In genomic region chr20:64219730-64220129, GRCh38 we compare ENCODE assay signal across 1 cellular context.
TF ChIP-seq lines count a peak whose summit lies in the region.

No MANE protein-coding gene starts in this region.

TF ChIP-seq in HepG2, 621 proteins besides CTCF, POLR2A, EP300 and RAD21 (continues in another document):
- no peak for TF ChIP-seq ZFYVE20 (CRISPR knock-in tag; IDR thresholded peaks at IDR 0.05; ENCODE audit: borderline replicate concordance, low read depth)
- TF ChIP-seq PRDM4 (CRISPR knock-in tag; IDR thresholded peaks at IDR 0.05; ENCODE audit: borderline replicate concordance): no peak
- no peak for TF ChIP-seq ZNF775 (CRISPR knock-in tag; IDR thresholded peaks at IDR 0.05; ENCODE audit: borderline replicate concordance)
- TF ChIP-seq ZBTB34 (CRISPR knock-in tag; IDR thresholded peaks at IDR 0.05): no peak
- TF ChIP-seq RFXAP (CRISPR knock-in tag; IDR thresholded peaks at IDR 0.05; ENCODE audit: borderline replicate concordance): no peak
- TF ChIP-seq ZBTB33 (CRISPR knock-in tag; IDR thresholded peaks at IDR 0.05): 0 out of 2 replicates have a peak, but pooled peaks have one; percentile 35
- TF ChIP-seq HES4 (CRISPR knock-in tag; IDR thresholded peaks at IDR 0.05; ENCODE audit: borderline replicate concordance): 0 out of 2 replicates have a peak, but pooled peaks have one; percentile 6
- peak; percentile 57 for TF ChIP-seq ZNF687 (CRISPR knock-in tag; IDR thresholded peaks at IDR 0.05)
- TF ChIP-seq ZFX (CRISPR knock-in tag; IDR thresholded peaks at IDR 0.05; ENCODE audit: low read depth): peak; percentile 32
- 0 out of 2 replicates have a peak, but pooled peaks have one; percentile 29 for TF ChIP-seq ZNF574 (CRISPR knock-in tag; IDR thresholded peaks at IDR 0.05)
- TF ChIP-seq STAG1 (CRISPR knock-in tag; IDR thresholded peaks at IDR 0.05): peak; percentile 38; the same call in 1 of the 2 replicates
- peak; percentile 57; the same call in 1 of the 2 replicates for TF ChIP-seq ZBTB38 (CRISPR knock-in tag; IDR thresholded peaks at IDR 0.05)
- no peak for TF ChIP-seq RARG (CRISPR knock-in tag; IDR thresholded peaks at IDR 0.05; ENCODE audit: low read depth)
- 0 out of 2 replicates have a peak, but pooled peaks have one; percentile 31 for TF ChIP-seq ZBTB7B (CRISPR knock-in tag; IDR thresholded peaks at IDR 0.05)
- no peak for TF ChIP-seq YEATS2 (CRISPR knock-in tag; IDR thresholded peaks at IDR 0.05; ENCODE audit: borderline replicate concordance)
- TF ChIP-seq THAP7 (CRISPR knock-in tag; IDR thresholded peaks at IDR 0.05): peak; percentile 81; the same call in 1 of the 2 replicates
- TF ChIP-seq PAF1 (CRISPR knock-in tag; IDR thresholded peaks at IDR 0.05): no peak
- peak; percentile 77; the same call in 1 of the 2 replicates for TF ChIP-seq ZNF619 (CRISPR knock-in tag; IDR thresholded peaks at IDR 0.05)
- 0 out of 2 replicates have a peak, but pooled peaks have one; percentile 5 for TF ChIP-seq ZBTB39 (CRISPR knock-in tag; IDR thresholded peaks at IDR 0.05)
- no peak for TF ChIP-seq AFF4 (CRISPR knock-in tag; IDR thresholded peaks at IDR 0.05)
- TF ChIP-seq NONO (IDR thresholded peaks at IDR 0.05): no peak
- peak; percentile 33; the same call in 1 of the 2 replicates for TF ChIP-seq NONO (CRISPR knock-in tag; conservative IDR thresholded peaks at IDR 0.05)
- no peak for TF ChIP-seq TARDBP (CRISPR knock-in tag; IDR thresholded peaks at IDR 0.05)
- TF ChIP-seq MTF2 (CRISPR knock-in tag; IDR thresholded peaks at IDR 0.05; ENCODE audit: borderline replicate concordance): peak; percentile 24; the same call in 1 of the 2 replicates
- peak; percentile 87 for TF ChIP-seq ZNF18 (CRISPR knock-in tag; IDR thresholded peaks at IDR 0.05; ENCODE audit: insufficient replicate concordance)
- TF ChIP-seq HNRNPLL (IDR thresholded peaks at IDR 0.05; ENCODE audit: low read depth, low read length, poor library complexity, severe bottlenecking): peak; percentile 30
- no peak for TF ChIP-seq NFRKB (IDR thresholded peaks at IDR 0.05)
- peak; percentile 75; the same call in 1 of the 2 replicates for TF ChIP-seq ZNF280B (CRISPR knock-in tag; IDR thresholded peaks at IDR 0.05; ENCODE audit: borderline replicate concordance)
